7 cellular contexts compared by ENCODE assay signal in genomic region chr1:205438213-205439158, GRCh38. TPM values are rescaled to one million over a fixed set of nuclear protein-coding genes. Genes with fewer than 3 reads are reported as not detected.
DNase-seq lines count a peak whose midpoint lies in the region; ATAC-seq, FAIRE-seq and TF ChIP-seq lines count a peak whose summit lies in the region.

No MANE protein-coding gene starts in this region.

- TF ChIP-seq POLR2A in K562 (conservative IDR thresholded peaks at IDR 0.05), result no peak

- TF ChIP-seq EP300 in K562 (IDR thresholded peaks at IDR 0.05; ENCODE audit: low read length), result no peak

- H3K4me1 ChIP-seq in K562 (replicated peaks in 1 of 2; ENCODE audit: control insufficient read depth in 2 of 2, insufficient read depth in 2 of 2, low read length in 2 of 2), result peaks cover 10 to 15% of the 10 kb centered on the region in 2 experiments

- no peak overlapping the region for H2AFZ ChIP-seq in K562 (ENCODE audit: low read depth, low read length)

- CTCF ChIA-PET in K562 (lab: Yijun Ruan, JAX; ENCODE audit: low intra/inter-chr PET ratio), result interaction anchor here (1.2 kb wide), 1 partner anchor 47 kb away, joined by 3 read pairs; no protein-coding TSS in a partner anchor

- peak; percentile 87 for ATAC-seq in K562
- no peak for ATAC-seq in HG03175 (IDR thresholded peaks at IDR 0.05; ENCODE audit: unreplicated experiment)
- no peak for ATAC-seq in GM18909 (IDR thresholded peaks at IDR 0.05; ENCODE audit: poor library complexity, unreplicated experiment)

- TF ChIP-seq CTCF in GM12874 (IDR thresholded peaks at IDR 0.05; ENCODE audit: insufficient read depth, low read depth, low read length), result peak; percentile 19; the same call in 1 of the 2 replicates
- peak; percentile 68 to 81 (median 79) for TF ChIP-seq CTCF in K562 (IDR thresholded peaks at IDR 0.05 in 2 of 3, conservative IDR thresholded peaks at IDR 0.05 in 1 of 3; ENCODE audit: insufficient read depth in 2 of 3, low read depth in 1 of 3, low read length in 3 of 3)

- no peaks in the 10 kb centered on the region for H3K79me2 ChIP-seq in K562 (ENCODE audit: control insufficient read depth, insufficient read depth, low read length)

- H3K4me3 ChIP-seq in K562, result no peak overlapping the region

- POLR2A ChIA-PET in K562 (lab: Yijun Ruan, JAX), result interaction anchor here (0.5 to 1.8 kb wide), 7 partner anchors 8 to 889 kb away, joined by 3 to 11 read pairs (median 3); no protein-coding TSS in a partner anchor

- intact Hi-C loops in K562 (cut with micrococcal nuclease), result loop anchor here (10.0 kb wide), 1 partner anchor 84 kb away; the partner anchor contains the start of gene KLHDC8A

- no TSS peak for BruUV-seq in K562 (replicated peaks; lab: Mats Ljungman, UMichigan)

- no peak overlapping the region; the same call in 1 of the 2 replicates for H3K4me2 ChIP-seq in K562 (ENCODE audit: insufficient read depth, low read length)

- TF ChIP-seq RAD21 in K562 (CRISPR knock-in tag; conservative IDR thresholded peaks at IDR 0.05 in 1 of 2, IDR thresholded peaks at IDR 0.05 in 1 of 2), result peak in 1 of 2 experiments; percentile 47; a peak in 2 of 4 replicates

- no peak overlapping the region for H3K27ac ChIP-seq in K562 (ENCODE audit: extremely low read depth, low read depth, low read length)
- H3K27ac ChIP-seq in substantia nigra (ENCODE audit: low read depth, low read length, poor library complexity, severe bottlenecking), result no peak overlapping the region

- peak; percentile 82 for FAIRE-seq in K562 (lab: Jason Lieb, UNC)

- no peaks in the 10 kb centered on the region for H3K9me1 ChIP-seq in K562 (ENCODE audit: control insufficient read depth, insufficient read depth, low read length)

- DNase-seq in NCI-H2107 treated with DMSO at 0.1 percent for 48 hours (lab: John Stamatoyannopoulos, UW; ENCODE audit: unreplicated experiment) (peak; percentile 75), K562 (ENCODE audit: extremely low read depth in 1 of 4, low spot score in 3 of 4) (peak; percentile 75 to 85 (median 79)), iris pigment epithelial cell (ENCODE audit: low read depth) (peak; percentile 75), substantia nigra (lab: John Stamatoyannopoulos, UW) (peak in 46 of 49 donors; percentile 11 to 91 (median 64))

- no peak overlapping the region for H3K9ac ChIP-seq in K562 (ENCODE audit: insufficient read depth in 1 of 2, low read depth in 2 of 2, low read length in 2 of 2)

- in situ Hi-C loops in K562 (cut with MboI), result no loop called here

- H3K9me3 ChIP-seq in K562 (replicated peaks; ENCODE audit: control insufficient read depth, insufficient read depth, low read depth, low read length), result no peaks in the 10 kb centered on the region

- H3K27me3 ChIP-seq in K562 (ENCODE audit: control insufficient read depth in 2 of 2, insufficient read depth in 2 of 2, low read length in 2 of 2), result peaks cover 11 to 25% of the 10 kb centered on the region in 2 experiments; a peak in 3 of 5 replicates

- 12% methylated on average over 13 of the region's 13 CpGs for WGBS in K562 (ENCODE audit: insufficient coverage, low coverage, missing lambda C conversion rate)

- no peaks in the 10 kb centered on the region for H3K36me3 ChIP-seq in K562 (ENCODE audit: control insufficient read depth, insufficient read depth, low read length)

- no peaks in the 10 kb centered on the region; the same call in 1 of the 2 replicates for H4K20me1 ChIP-seq in K562 (replicated peaks; ENCODE audit: control insufficient read depth, insufficient read depth, low read length)

TF ChIP-seq in K562, 482 proteins besides CTCF, POLR2A, EP300 and RAD21 (continues in another document):
- TF ChIP-seq E2F5 (CRISPR knock-in tag; IDR thresholded peaks at IDR 0.05) (no peak), ELF1 (tag; IDR thresholded peaks at IDR 0.05) (no peak), FOXA3 (CRISPR knock-in tag; conservative IDR thresholded peaks at IDR 0.05 in 1 of 2, IDR thresholded peaks at IDR 0.05 in 1 of 2) (0 out of 4 replicates have a peak, but pooled peaks of 1 of the 2 experiments have one; percentile 26), CUX1 (CRISPR knock-in tag; IDR thresholded peaks at IDR 0.05) (no peak), NFIC (IDR thresholded peaks at IDR 0.05) (peak; percentile 96), SPI1 (IDR thresholded peaks at IDR 0.05; ENCODE audit: borderline replicate concordance, low read depth, low read length) (peak; percentile 48; the same call in 1 of the 2 replicates)

RNA-seq across cellular contexts. Expression of gene LEMD1, which starts 16.6 kb away (rescaled TPM):
- total RNA-seq in K562 (2011; cell fraction: chromatin; rRNA removed; ENCODE audit: low replicate concordance), result 2.9 and 13.1 TPM in 2 replicates
- 6.3 and 10.7 TPM in 2 replicates for total RNA-seq in K562 (2011; cell fraction: nucleolus; rRNA removed)
- 4.1 and 5.0 TPM in 2 replicates for total RNA-seq in K562 (2011; cell fraction: nucleoplasm; rRNA removed)
- total RNA-seq in K562 (2014; rRNA removed) (0.54 and 1.0 TPM in 2 replicates), K562 (2014; rRNA removed; fragmentation: Illumina TruSeq; extraction: Trizol) (0.36 and 0.41 TPM in 2 replicates), K562 (2015; rRNA removed; fragmentation: Illumina TruSeq; extraction: Trizol) (0.79 and 0.80 TPM in 2 replicates), K562 (2021) (0.47 and 0.60 TPM in 2 replicates)
- polyA plus RNA-seq in K562 (2011; rRNA removed) (2.0 and 2.4 TPM in 2 replicates), K562 (2014; fragmentation: Illumina TruSeq; extraction: Trizol) (0.79 and 1.2 TPM in 2 replicates), K562 (2014; fragmentation: Nextera tagmentation; extraction: Ambion mirVana) (under 1 TPM in 1 of 2 experiments, not detected in 1; 0.11 TPM), K562 (2014; rRNA removed) (0.27 TPM in 1 of 2 replicates, not detected in the other)
- 1.1 and 3.8 TPM in 2 replicates for polyA plus RNA-seq in K562 (2011; cell fraction: cytosol; rRNA removed)
- polyA plus RNA-seq in K562 (2011; cell fraction: nucleus; rRNA removed), result 3.4 and 14.8 TPM in 2 replicates
- polyA plus RNA-seq in K562 (2012), result 0.62 and 1.6 TPM in 2 replicates
- 1.9 and 3.9 TPM in 2 replicates for polyA minus RNA-seq in K562 (2011; rRNA and poly(A)+ RNA removed)
- polyA minus RNA-seq in K562 (2011; cell fraction: cytosol; rRNA and poly(A)+ RNA removed), result 2.3 and 3.0 TPM in 2 replicates
- polyA minus RNA-seq in K562 (2011; cell fraction: nucleus; rRNA and poly(A)+ RNA removed), result 5.6 and 12.5 TPM in 2 replicates

RNA-seq across cellular contexts. Expression of gene BLACAT1, which starts 17.4 kb away (rescaled TPM):
- 5.4 and 17.4 TPM in 2 replicates for total RNA-seq in K562 (2011; cell fraction: chromatin; rRNA removed; ENCODE audit: low replicate concordance)
- total RNA-seq in K562 (2011; cell fraction: nucleolus; rRNA removed), result 5.8 and 9.7 TPM in 2 replicates
- total RNA-seq in K562 (2011; cell fraction: nucleoplasm; rRNA removed), result 7.8 and 9.5 TPM in 2 replicates
- total RNA-seq in K562 (2014; rRNA removed) (0.37 and 0.73 TPM in 2 replicates), K562 (2014; rRNA removed; fragmentation: Illumina TruSeq; extraction: Trizol) (0.73 and 1.1 TPM in 2 replicates), K562 (2015; rRNA removed; fragmentation: Illumina TruSeq; extraction: Trizol) (0.45 and 0.47 TPM in 2 replicates), K562 (2021) (0.83 and 1.0 TPM in 2 replicates)
- polyA plus RNA-seq in K562 (2011; rRNA removed) (3.4 and 5.9 TPM in 2 replicates), K562 (2014; fragmentation: Illumina TruSeq; extraction: Trizol) (1.2 and 1.6 TPM in 2 replicates), K562 (2014; fragmentation: Nextera tagmentation; extraction: Ambion mirVana) (under 1 TPM; 0.10 to 0.17 TPM), K562 (2014; rRNA removed) (0.84 and 1.3 TPM in 2 replicates)
- 2.6 and 3.6 TPM in 2 replicates for polyA plus RNA-seq in K562 (2011; cell fraction: cytosol; rRNA removed)
- 7.5 and 19.7 TPM in 2 replicates for polyA plus RNA-seq in K562 (2011; cell fraction: nucleus; rRNA removed)
- 1.2 and 3.3 TPM in 2 replicates for polyA plus RNA-seq in K562 (2012)
- 3.0 and 5.2 TPM in 2 replicates for polyA minus RNA-seq in K562 (2011; rRNA and poly(A)+ RNA removed)
- 0.55 and 1.3 TPM in 2 replicates for polyA minus RNA-seq in K562 (2011; cell fraction: cytosol; rRNA and poly(A)+ RNA removed)
- 3.4 and 4.8 TPM in 2 replicates for polyA minus RNA-seq in K562 (2011; cell fraction: nucleus; rRNA and poly(A)+ RNA removed)
